In the genomic region with DNA sequence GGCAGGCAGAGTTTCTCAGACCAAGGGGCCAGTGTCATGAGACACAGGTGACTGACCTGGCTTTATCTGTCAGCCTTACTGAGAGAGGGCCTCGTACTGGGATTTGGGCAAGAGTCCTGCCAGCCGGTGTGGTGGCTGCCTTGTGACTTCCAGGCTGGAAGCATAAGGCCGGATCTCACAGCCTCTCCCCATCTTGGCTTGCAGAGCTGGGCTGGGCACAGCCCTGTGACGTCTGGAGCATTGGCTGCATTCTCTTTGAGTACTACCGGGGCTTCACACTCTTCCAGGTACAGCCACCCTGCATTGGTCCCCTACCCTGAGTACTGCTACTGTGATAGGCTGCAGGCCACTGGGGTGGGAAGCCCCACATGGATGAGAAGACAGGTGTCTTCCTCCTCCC, we compare ENCODE assay signal across 13 cellular contexts. TPM values are rescaled to one million over a fixed set of nuclear protein-coding genes. Genes with fewer than 3 reads are reported as not detected.
DNase-seq lines count a peak whose midpoint lies in the region; ATAC-seq lines count a peak whose summit lies in the region.
"Had no signal": no experiment of that assay in that cellular context is flagged by ENCODE, and none has a peak within 500 bp of the region (broad histone marks: within the 10 kb centered on the region; RNA-seq: fewer than 3 reads in every experiment).

No MANE protein-coding gene starts in this region.

- H3K36me3 Mint-ChIP-seq in activated naive CD8-positive, alpha-beta T cell treated with anti-CD3 and anti-CD28 coated beads, Interleukin-2, amount 10 ng/mL, durations not matched to agents 7 days and 5 days: peaks cover 32% of the 10 kb centered on the region

- no peak for ATAC-seq in activated naive CD8-positive, alpha-beta T cell treated with anti-CD3 and anti-CD28 coated beads, Interleukin-2, amount 10 ng/mL, durations not matched to agents 7 days and 5 days (ENCODE audit: low read depth)
- ATAC-seq: left ventricle myocardium superior had no signal

- peak overlapping the region; percentile 85 for H3K27ac Mint-ChIP-seq in activated naive CD8-positive, alpha-beta T cell treated with anti-CD3 and anti-CD28 coated beads, Interleukin-2, amount 10 ng/mL, durations not matched to agents 7 days and 5 days

- no peaks in the 10 kb centered on the region for H3K9me3 Mint-ChIP-seq in activated naive CD8-positive, alpha-beta T cell treated with anti-CD3 and anti-CD28 coated beads, Interleukin-2, amount 10 ng/mL, durations not matched to agents 7 days and 5 days
- H3K9me3 Mint-ChIP-seq: CD8-positive, alpha-beta memory T cell had no signal

- H3K4me1 Mint-ChIP-seq in activated naive CD8-positive, alpha-beta T cell treated with anti-CD3 and anti-CD28 coated beads, Interleukin-2, amount 10 ng/mL, durations not matched to agents 7 days and 5 days: peaks cover 26% of the 10 kb centered on the region

- no peaks in the 10 kb centered on the region for H3K27me3 Mint-ChIP-seq in activated naive CD8-positive, alpha-beta T cell treated with anti-CD3 and anti-CD28 coated beads, Interleukin-2, amount 10 ng/mL, durations not matched to agents 7 days and 5 days

- peak; percentile 53 for DNase-seq in activated CD8-positive, alpha-beta memory T cell treated with anti-CD3 and anti-CD28 coated beads, Interleukin-2, amount 50 U/mL, for 48 hours
- no peak for DNase-seq in activated CD8-positive, alpha-beta memory T cell treated with anti-CD3 and anti-CD28 coated beads for 24 hours
- DNase-seq in HuH-7.5 (ENCODE audit: low spot score) (peak; percentile 2), posterior vena cava (ENCODE audit: low spot score) (peak; percentile 49), DMS 273 (lab: John Stamatoyannopoulos, UW; ENCODE audit: unreplicated experiment) (no peak), Kasumi-1 (lab: John Stamatoyannopoulos, UW) (no peak), medulla oblongata (ENCODE audit: extremely low spot score) (no peak)
- no peak for DNase-seq in activated naive CD8-positive, alpha-beta T cell treated with anti-CD3 and anti-CD28 coated beads, Interleukin-2, amount 10 ng/mL, durations not matched to agents 7 days and 5 days
- DNase-seq: left ventricle myocardium superior; NCI-H1105 treated with DMSO at 0.1 percent for 48 hours; Right ventricle myocardium superior; stimulated activated naive CD4-positive, alpha-beta T cell had no signal

- no peak overlapping the region for H3K4me3 Mint-ChIP-seq in activated naive CD8-positive, alpha-beta T cell treated with anti-CD3 and anti-CD28 coated beads, Interleukin-2, amount 10 ng/mL, durations not matched to agents 7 days and 5 days
- H3K4me3 Mint-ChIP-seq: CD8-positive, alpha-beta memory T cell had no signal

- intact Hi-C loops in posterior vena cava (cut with DNase I): no loop called here

- POLR2A ChIA-PET in activated naive CD8-positive, alpha-beta T cell treated with anti-CD3 and anti-CD28 coated beads, Interleukin-2, amount 10 ng/mL, durations not matched to agents 7 days and 5 days (lab: Charles Lee): interaction anchor here (2.0 kb wide), 1 partner anchor 12 kb away, joined by 15 read pairs; the partner anchor contains the start of gene CLK3

RNA-seq across cellular contexts. Expression of gene CLK3, which starts 12.1 kb away (rescaled TPM):
- total RNA-seq in activated naive CD8-positive, alpha-beta T cell treated with anti-CD3 and anti-CD28 coated beads, Interleukin-2, amount 10 ng/mL, durations not matched to agents 7 days and 5 days: 100 to 1,000 TPM; 134 to 148 TPM
- 10 to 100 TPM; 37.7 to 42.3 TPM for total RNA-seq in posterior vena cava

Comparison
In these comparisons a context has a peak if more than half of its experiments do, and no peak if none do; other contexts are left out.
1. DNase-seq: peak in activated CD8-positive, alpha-beta memory T cell treated with anti-CD3 and anti-CD28 coated beads, Interleukin-2, amount 50 U/mL, for 48 hours (single experiment), HuH-7.5 (single experiment) and posterior vena cava (single experiment); none in activated CD8-positive, alpha-beta memory T cell treated with anti-CD3 and anti-CD28 coated beads for 24 hours (single experiment), activated naive CD8-positive, alpha-beta T cell treated with anti-CD3 and anti-CD28 coated beads, Interleukin-2, amount 10 ng/mL, durations not matched to agents 7 days and 5 days (single experiment), DMS 273 (single experiment), Kasumi-1 (0 of 2) and medulla oblongata (single experiment).